ENCODE assay signal across 22 cellular contexts in genomic region chr3:109729111-109729510, GRCh38.
DNase-seq lines count a peak whose midpoint lies in the region; ATAC-seq and TF ChIP-seq lines count a peak whose summit lies in the region.
"Had no signal": no experiment of that assay in that cellular context is flagged by ENCODE, and none has a peak within 500 bp of the region (broad histone marks: within the 10 kb centered on the region; RNA-seq: fewer than 3 reads in every experiment).

No MANE protein-coding gene starts in this region.

- TF ChIP-seq CTCF in AG10803 (conservative IDR thresholded peaks at IDR 0.05; ENCODE audit: low read length) (no peak), cardiac fibroblast (IDR thresholded peaks at IDR 0.05; ENCODE audit: low read depth, low read length) (no peak), upper lobe of right lung (IDR thresholded peaks at IDR 0.05) (no peak)

- H3K4me3 ChIP-seq in AG10803 (ENCODE audit: low read length) (no peak overlapping the region), cardiac fibroblast (replicated peaks in 1 of 2; ENCODE audit: low read depth in 2 of 2, low read length in 2 of 2) (no peak overlapping the region), upper lobe of right lung (no peak overlapping the region)
- H3K4me3 ChIP-seq: BLaER1, K562 had no signal

- no peak for ATAC-seq in upper lobe of right lung
- ATAC-seq: K562 had no signal

- no peaks in the 10 kb centered on the region for H3K36me3 ChIP-seq in upper lobe of right lung
- H3K36me3 ChIP-seq: BLaER1 had no signal

- intact Hi-C loops in upper lobe of right lung (cut with DNase I), result no loop called here

- H3K9me3 ChIP-seq in upper lobe of right lung, result no peaks in the 10 kb centered on the region
- H3K9me3 ChIP-seq: BLaER1 had no signal

- peak; percentile 6 for DNase-seq in AG10803 (ENCODE audit: low read depth)
- DNase-seq in HCEC 1CT, result peak; percentile 32
- peak; percentile 37 for DNase-seq in cardiac fibroblast (ENCODE audit: low read depth in 2 of 2)
- DNase-seq in foreskin melanocyte, result peak; percentile 13
- DNase-seq in hepatic stellate cell (ENCODE audit: low spot score), result no peak
- DNase-seq in substantia nigra (lab: John Stamatoyannopoulos, UW), result no peak
- no peak for DNase-seq in upper lobe of right lung
- no peak for DNase-seq in HK-2 (ENCODE audit: unreplicated experiment)
- DNase-seq: 8988T, EL, H9, MV-4-11, NCI-H1417 treated with DMSO at 0.1 percent for 48 hours, NCI-H1930, NCI-H2171, NCI-H446, NCI-H69, RPMI8226, SIG-M5 had no signal

- H3K27me3 ChIP-seq in upper lobe of right lung, result no peaks in the 10 kb centered on the region
- H3K27me3 ChIP-seq: BLaER1 had no signal

- H3K4me1 ChIP-seq in upper lobe of right lung, result no peaks in the 10 kb centered on the region
- H3K4me1 ChIP-seq: BLaER1 had no signal

- H3K27ac ChIP-seq in substantia nigra (ENCODE audit: low read depth, low read length, poor library complexity, severe bottlenecking) (no peak overlapping the region), upper lobe of right lung (no peak overlapping the region)
- H3K27ac ChIP-seq: BLaER1, HL-60 had no signal

Comparison
In these comparisons a context has a peak if more than half of its experiments do, and no peak if none do; other contexts are left out.
1. DNase-seq: peak in AG10803 (single experiment), HCEC 1CT (single experiment), cardiac fibroblast (2 of 2) and foreskin melanocyte (single experiment); none in hepatic stellate cell (single experiment), substantia nigra (0 of 49), upper lobe of right lung (single experiment) and HK-2 (single experiment).